In the genomic region with DNA sequence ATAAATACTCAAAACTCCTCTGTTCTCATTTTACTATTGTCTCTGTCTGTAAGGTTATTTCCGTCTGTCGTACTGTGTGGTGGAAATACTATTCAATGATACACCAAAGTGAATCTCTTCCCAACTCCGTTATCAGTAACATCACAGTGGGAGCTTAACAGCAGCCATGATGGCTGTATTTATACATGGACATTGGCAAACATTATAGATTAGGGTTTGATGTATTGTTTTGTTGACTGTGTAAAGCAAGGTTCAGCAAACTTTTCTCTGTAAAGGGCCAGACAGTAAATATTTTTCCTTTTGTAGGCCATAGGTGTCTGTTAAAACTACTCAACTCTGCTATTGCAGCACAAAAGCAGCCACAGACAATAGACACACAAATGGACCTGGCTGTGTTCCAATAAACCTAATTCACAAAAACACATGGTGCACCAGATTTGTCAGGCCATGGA, we compare ENCODE assay signal across 1 cellular context.
TF ChIP-seq lines count a peak whose summit lies in the region.

No MANE protein-coding gene starts in this region.

TF ChIP-seq in HepG2, 621 proteins besides CTCF, POLR2A, EP300 and RAD21 (continued from another document and continues in another):
- TF ChIP-seq HNRNPK (IDR thresholded peaks at IDR 0.05; ENCODE audit: low read depth, low read length, poor library complexity, severe bottlenecking) (no peak), ARID2 (CRISPR knock-in tag; IDR thresholded peaks at IDR 0.05; ENCODE audit: borderline replicate concordance) (no peak), KDM3A (CRISPR knock-in tag; IDR thresholded peaks at IDR 0.05; ENCODE audit: low read depth) (no peak), ZNF274 (CRISPR knock-in tag; IDR thresholded peaks at IDR 0.05) (no peak), ZEB1 (IDR thresholded peaks at IDR 0.05; ENCODE audit: insufficient replicate concordance, low read depth) (no peak), KDM5A (IDR thresholded peaks at IDR 0.05; ENCODE audit: borderline replicate concordance, low read length) (no peak), SRSF9 (IDR thresholded peaks at IDR 0.05; ENCODE audit: borderline replicate concordance, insufficient read depth, low read depth, low read length, poor library complexity, severe bottlenecking) (no peak), ZNF607 (CRISPR knock-in tag; IDR thresholded peaks at IDR 0.05; ENCODE audit: borderline replicate concordance) (no peak), THAP11 (CRISPR knock-in tag; IDR thresholded peaks at IDR 0.05) (0 out of 2 replicates have a peak, but pooled peaks have one; percentile 30), ZNF468 (CRISPR knock-in tag; IDR thresholded peaks at IDR 0.05) (no peak), SMYD3 (CRISPR knock-in tag; IDR thresholded peaks at IDR 0.05) (no peak), FOSL1 (CRISPR knock-in tag; IDR thresholded peaks at IDR 0.05; ENCODE audit: borderline replicate concordance) (no peak), ZNF780A (CRISPR knock-in tag; IDR thresholded peaks at IDR 0.05) (no peak), ZBTB21 (CRISPR knock-in tag; IDR thresholded peaks at IDR 0.05) (no peak), MTA3 (CRISPR knock-in tag; IDR thresholded peaks at IDR 0.05) (no peak), ZNF737 (CRISPR knock-in tag; IDR thresholded peaks at IDR 0.05; ENCODE audit: borderline replicate concordance) (no peak), ZSCAN9 (CRISPR knock-in tag; IDR thresholded peaks at IDR 0.05; ENCODE audit: borderline replicate concordance) (no peak), FOXK1 (CRISPR knock-in tag; IDR thresholded peaks at IDR 0.05; ENCODE audit: borderline replicate concordance, low read depth) (peak; percentile 66; the same call in 1 of the 2 replicates), ZNF709 (CRISPR knock-in tag; IDR thresholded peaks at IDR 0.05) (no peak), WIZ (CRISPR knock-in tag; IDR thresholded peaks at IDR 0.05) (no peak), NR3C1 (CRISPR knock-in tag; IDR thresholded peaks at IDR 0.05) (no peak), SALL2 (CRISPR knock-in tag; IDR thresholded peaks at IDR 0.05) (no peak), ZSCAN31 (CRISPR knock-in tag; IDR thresholded peaks at IDR 0.05; ENCODE audit: low read depth) (no peak), SCMH1 (CRISPR knock-in tag; IDR thresholded peaks at IDR 0.05; ENCODE audit: borderline replicate concordance) (no peak), ZNF224 (CRISPR knock-in tag; IDR thresholded peaks at IDR 0.05) (no peak), ZNF136 (CRISPR knock-in tag; IDR thresholded peaks at IDR 0.05; ENCODE audit: low read depth) (no peak), NCOA2 (CRISPR knock-in tag; IDR thresholded peaks at IDR 0.05) (peak; percentile 71; the same call in 1 of the 2 replicates), TAF15 (IDR thresholded peaks at IDR 0.05; ENCODE audit: low read depth, low read length, poor library complexity, severe bottlenecking) (no peak), FOXP1 (IDR thresholded peaks at IDR 0.05) (0 out of 2 replicates have a peak, but pooled peaks have one; percentile 6), FOXP1 (CRISPR knock-in tag; IDR thresholded peaks at IDR 0.05) (peak; percentile 88)
- TF ChIP-seq, protein P1, sequence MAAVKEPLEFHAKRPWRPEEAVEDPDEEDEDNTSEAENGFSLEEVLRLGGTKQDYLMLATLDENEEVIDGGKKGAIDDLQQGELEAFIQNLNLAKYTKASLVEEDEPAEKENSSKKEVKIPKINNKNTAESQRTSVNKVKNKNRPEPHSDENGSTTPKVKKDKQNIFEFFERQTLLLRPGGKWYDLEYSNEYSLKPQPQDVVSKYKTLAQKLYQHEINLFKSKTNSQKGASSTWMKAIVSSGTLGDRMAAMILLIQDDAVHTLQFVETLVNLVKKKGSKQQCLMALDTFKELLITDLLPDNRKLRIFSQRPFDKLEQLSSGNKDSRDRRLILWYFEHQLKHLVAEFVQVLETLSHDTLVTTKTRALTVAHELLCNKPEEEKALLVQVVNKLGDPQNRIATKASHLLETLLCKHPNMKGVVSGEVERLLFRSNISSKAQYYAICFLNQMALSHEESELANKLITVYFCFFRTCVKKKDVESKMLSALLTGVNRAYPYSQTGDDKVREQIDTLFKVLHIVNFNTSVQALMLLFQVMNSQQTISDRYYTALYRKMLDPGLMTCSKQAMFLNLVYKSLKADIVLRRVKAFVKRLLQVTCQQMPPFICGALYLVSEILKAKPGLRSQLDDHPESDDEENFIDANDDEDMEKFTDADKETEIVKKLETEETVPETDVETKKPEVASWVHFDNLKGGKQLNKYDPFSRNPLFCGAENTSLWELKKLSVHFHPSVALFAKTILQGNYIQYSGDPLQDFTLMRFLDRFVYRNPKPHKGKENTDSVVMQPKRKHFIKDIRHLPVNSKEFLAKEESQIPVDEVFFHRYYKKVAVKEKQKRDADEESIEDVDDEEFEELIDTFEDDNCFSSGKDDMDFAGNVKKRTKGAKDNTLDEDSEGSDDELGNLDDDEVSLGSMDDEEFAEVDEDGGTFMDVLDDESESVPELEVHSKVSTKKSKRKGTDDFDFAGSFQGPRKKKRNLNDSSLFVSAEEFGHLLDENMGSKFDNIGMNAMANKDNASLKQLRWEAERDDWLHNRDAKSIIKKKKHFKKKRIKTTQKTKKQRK (IDR thresholded peaks at IDR 0.05; ENCODE audit: low read length) = no peak
- TF ChIP-seq, protein P2, sequence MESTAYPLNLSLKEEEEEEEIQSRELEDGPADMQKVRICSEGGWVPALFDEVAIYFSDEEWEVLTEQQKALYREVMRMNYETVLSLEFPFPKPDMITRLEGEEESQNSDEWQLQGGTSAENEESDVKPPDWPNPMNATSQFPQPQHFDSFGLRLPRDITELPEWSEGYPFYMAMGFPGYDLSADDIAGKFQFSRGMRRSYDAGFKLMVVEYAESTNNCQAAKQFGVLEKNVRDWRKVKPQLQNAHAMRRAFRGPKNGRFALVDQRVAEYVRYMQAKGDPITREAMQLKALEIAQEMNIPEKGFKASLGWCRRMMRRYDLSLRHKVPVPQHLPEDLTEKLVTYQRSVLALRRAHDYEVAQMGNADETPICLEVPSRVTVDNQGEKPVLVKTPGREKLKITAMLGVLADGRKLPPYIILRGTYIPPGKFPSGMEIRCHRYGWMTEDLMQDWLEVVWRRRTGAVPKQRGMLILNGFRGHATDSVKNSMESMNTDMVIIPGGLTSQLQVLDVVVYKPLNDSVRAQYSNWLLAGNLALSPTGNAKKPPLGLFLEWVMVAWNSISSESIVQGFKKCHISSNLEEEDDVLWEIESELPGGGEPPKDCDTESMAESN (CRISPR knock-in tag; conservative IDR thresholded peaks at IDR 0.05) = no peak
- TF ChIP-seq, protein P3, sequence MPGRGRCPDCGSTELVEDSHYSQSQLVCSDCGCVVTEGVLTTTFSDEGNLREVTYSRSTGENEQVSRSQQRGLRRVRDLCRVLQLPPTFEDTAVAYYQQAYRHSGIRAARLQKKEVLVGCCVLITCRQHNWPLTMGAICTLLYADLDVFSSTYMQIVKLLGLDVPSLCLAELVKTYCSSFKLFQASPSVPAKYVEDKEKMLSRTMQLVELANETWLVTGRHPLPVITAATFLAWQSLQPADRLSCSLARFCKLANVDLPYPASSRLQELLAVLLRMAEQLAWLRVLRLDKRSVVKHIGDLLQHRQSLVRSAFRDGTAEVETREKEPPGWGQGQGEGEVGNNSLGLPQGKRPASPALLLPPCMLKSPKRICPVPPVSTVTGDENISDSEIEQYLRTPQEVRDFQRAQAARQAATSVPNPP (CRISPR knock-in tag; IDR thresholded peaks at IDR 0.05) = no peak
- TF ChIP-seq, protein P4, sequence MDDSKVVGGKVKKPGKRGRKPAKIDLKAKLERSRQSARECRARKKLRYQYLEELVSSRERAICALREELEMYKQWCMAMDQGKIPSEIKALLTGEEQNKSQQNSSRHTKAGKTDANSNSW (CRISPR knock-in tag; IDR thresholded peaks at IDR 0.05; ENCODE audit: borderline replicate concordance) = no peak
- TF ChIP-seq, protein P5, sequence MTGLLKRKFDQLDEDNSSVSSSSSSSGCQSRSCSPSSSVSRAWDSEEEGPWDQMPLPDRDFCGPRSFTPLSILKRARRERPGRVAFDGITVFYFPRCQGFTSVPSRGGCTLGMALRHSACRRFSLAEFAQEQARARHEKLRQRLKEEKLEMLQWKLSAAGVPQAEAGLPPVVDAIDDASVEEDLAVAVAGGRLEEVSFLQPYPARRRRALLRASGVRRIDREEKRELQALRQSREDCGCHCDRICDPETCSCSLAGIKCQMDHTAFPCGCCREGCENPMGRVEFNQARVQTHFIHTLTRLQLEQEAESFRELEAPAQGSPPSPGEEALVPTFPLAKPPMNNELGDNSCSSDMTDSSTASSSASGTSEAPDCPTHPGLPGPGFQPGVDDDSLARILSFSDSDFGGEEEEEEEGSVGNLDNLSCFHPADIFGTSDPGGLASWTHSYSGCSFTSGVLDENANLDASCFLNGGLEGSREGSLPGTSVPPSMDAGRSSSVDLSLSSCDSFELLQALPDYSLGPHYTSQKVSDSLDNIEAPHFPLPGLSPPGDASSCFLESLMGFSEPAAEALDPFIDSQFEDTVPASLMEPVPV (CRISPR knock-in tag; IDR thresholded peaks at IDR 0.05) = no peak
- TF ChIP-seq, protein P6, sequence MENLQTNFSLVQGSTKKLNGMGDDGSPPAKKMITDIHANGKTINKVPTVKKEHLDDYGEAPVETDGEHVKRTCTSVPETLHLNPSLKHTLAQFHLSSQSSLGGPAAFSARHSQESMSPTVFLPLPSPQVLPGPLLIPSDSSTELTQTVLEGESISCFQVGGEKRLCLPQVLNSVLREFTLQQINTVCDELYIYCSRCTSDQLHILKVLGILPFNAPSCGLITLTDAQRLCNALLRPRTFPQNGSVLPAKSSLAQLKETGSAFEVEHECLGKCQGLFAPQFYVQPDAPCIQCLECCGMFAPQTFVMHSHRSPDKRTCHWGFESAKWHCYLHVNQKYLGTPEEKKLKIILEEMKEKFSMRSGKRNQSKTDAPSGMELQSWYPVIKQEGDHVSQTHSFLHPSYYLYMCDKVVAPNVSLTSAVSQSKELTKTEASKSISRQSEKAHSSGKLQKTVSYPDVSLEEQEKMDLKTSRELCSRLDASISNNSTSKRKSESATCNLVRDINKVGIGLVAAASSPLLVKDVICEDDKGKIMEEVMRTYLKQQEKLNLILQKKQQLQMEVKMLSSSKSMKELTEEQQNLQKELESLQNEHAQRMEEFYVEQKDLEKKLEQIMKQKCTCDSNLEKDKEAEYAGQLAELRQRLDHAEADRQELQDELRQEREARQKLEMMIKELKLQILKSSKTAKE (CRISPR knock-in tag; IDR thresholded peaks at IDR 0.05; ENCODE audit: borderline replicate concordance) = peak; percentile 91
- TF ChIP-seq, protein P7, sequence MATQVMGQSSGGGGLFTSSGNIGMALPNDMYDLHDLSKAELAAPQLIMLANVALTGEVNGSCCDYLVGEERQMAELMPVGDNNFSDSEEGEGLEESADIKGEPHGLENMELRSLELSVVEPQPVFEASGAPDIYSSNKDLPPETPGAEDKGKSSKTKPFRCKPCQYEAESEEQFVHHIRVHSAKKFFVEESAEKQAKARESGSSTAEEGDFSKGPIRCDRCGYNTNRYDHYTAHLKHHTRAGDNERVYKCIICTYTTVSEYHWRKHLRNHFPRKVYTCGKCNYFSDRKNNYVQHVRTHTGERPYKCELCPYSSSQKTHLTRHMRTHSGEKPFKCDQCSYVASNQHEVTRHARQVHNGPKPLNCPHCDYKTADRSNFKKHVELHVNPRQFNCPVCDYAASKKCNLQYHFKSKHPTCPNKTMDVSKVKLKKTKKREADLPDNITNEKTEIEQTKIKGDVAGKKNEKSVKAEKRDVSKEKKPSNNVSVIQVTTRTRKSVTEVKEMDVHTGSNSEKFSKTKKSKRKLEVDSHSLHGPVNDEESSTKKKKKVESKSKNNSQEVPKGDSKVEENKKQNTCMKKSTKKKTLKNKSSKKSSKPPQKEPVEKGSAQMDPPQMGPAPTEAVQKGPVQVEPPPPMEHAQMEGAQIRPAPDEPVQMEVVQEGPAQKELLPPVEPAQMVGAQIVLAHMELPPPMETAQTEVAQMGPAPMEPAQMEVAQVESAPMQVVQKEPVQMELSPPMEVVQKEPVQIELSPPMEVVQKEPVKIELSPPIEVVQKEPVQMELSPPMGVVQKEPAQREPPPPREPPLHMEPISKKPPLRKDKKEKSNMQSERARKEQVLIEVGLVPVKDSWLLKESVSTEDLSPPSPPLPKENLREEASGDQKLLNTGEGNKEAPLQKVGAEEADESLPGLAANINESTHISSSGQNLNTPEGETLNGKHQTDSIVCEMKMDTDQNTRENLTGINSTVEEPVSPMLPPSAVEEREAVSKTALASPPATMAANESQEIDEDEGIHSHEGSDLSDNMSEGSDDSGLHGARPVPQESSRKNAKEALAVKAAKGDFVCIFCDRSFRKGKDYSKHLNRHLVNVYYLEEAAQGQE (IDR thresholded peaks at IDR 0.05; ENCODE audit: borderline replicate concordance in 1 of 2, low read depth in 1 of 2, low read length in 2 of 2) = peak in 1 of 2 experiments; percentile 18; a peak in 1 of 4 replicates
- TF ChIP-seq, protein P8, sequence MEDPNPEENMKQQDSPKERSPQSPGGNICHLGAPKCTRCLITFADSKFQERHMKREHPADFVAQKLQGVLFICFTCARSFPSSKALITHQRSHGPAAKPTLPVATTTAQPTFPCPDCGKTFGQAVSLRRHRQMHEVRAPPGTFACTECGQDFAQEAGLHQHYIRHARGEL (CRISPR knock-in tag; IDR thresholded peaks at IDR 0.05) = no peak
- TF ChIP-seq, protein P9, sequence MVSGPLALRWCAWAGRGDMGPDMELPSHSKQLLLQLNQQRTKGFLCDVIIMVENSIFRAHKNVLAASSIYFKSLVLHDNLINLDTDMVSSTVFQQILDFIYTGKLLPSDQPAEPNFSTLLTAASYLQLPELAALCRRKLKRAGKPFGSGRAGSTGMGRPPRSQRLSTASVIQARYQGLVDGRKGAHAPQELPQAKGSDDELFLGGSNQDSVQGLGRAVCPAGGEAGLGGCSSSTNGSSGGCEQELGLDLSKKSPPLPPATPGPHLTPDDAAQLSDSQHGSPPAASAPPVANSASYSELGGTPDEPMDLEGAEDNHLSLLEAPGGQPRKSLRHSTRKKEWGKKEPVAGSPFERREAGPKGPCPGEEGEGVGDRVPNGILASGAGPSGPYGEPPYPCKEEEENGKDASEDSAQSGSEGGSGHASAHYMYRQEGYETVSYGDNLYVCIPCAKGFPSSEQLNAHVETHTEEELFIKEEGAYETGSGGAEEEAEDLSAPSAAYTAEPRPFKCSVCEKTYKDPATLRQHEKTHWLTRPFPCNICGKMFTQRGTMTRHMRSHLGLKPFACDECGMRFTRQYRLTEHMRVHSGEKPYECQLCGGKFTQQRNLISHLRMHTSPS (CRISPR knock-in tag; IDR thresholded peaks at IDR 0.05; ENCODE audit: low read depth) = no peak
- TF ChIP-seq, protein P10, sequence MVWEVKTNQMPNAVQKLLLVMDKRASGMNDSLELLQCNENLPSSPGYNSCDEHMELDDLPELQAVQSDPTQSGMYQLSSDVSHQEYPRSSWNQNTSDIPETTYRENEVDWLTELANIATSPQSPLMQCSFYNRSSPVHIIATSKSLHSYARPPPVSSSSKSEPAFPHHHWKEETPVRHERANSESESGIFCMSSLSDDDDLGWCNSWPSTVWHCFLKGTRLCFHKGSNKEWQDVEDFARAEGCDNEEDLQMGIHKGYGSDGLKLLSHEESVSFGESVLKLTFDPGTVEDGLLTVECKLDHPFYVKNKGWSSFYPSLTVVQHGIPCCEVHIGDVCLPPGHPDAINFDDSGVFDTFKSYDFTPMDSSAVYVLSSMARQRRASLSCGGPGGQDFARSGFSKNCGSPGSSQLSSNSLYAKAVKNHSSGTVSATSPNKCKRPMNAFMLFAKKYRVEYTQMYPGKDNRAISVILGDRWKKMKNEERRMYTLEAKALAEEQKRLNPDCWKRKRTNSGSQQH (CRISPR knock-in tag; IDR thresholded peaks at IDR 0.05; ENCODE audit: low read depth) = no peak
- TF ChIP-seq, protein P11, sequence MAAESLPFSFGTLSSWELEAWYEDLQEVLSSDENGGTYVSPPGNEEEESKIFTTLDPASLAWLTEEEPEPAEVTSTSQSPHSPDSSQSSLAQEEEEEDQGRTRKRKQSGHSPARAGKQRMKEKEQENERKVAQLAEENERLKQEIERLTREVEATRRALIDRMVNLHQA (CRISPR knock-in tag; IDR thresholded peaks at IDR 0.05) = no peak
